Comparison of ENCODE assay signal across 9 cellular contexts in genomic region chr1:170168263-170168662, GRCh38.
DNase-seq lines count a peak whose midpoint lies in the region; ATAC-seq, FAIRE-seq and TF ChIP-seq lines count a peak whose summit lies in the region.
"Had no signal": no experiment of that assay in that cellular context is flagged by ENCODE, and none has a peak within 500 bp of the region (broad histone marks: within the 10 kb centered on the region; RNA-seq: fewer than 3 reads in every experiment).

No MANE protein-coding gene starts in this region.

- TF ChIP-seq POLR2A in H54 (IDR thresholded peaks at IDR 0.05; ENCODE audit: low read depth, low read length), result no peak

- H3K79me2 ChIP-seq in ACC112 (ENCODE audit: control insufficient read depth, insufficient read depth, low read length, unreplicated experiment), result no peaks in the 10 kb centered on the region

- ATAC-seq in HG02678 (IDR thresholded peaks at IDR 0.05; ENCODE audit: unreplicated experiment), result no peak
- no peak for ATAC-seq in GM18502 (IDR thresholded peaks at IDR 0.05; ENCODE audit: poor library complexity, unreplicated experiment)
- no peak for ATAC-seq in HG03159 (IDR thresholded peaks at IDR 0.05; ENCODE audit: unreplicated experiment)

- no peak for TF ChIP-seq CTCF in foreskin fibroblast (IDR thresholded peaks at IDR 0.05; ENCODE audit: low read depth, low read length)

- DNase-seq in H54 (ENCODE audit: insufficient read length, low spot score) (peak; percentile 3), SHP77 treated with DMSO at 0.1 percent for 48 hours (lab: John Stamatoyannopoulos, UW) (peak; percentile 69), foreskin fibroblast (peak; percentile 28 to 66), D341Med (ENCODE audit: low spot score) (no peak)
- DNase-seq: Peyer's patch had no signal

- peaks cover under 1% of the 10 kb centered on the region for H3K4me1 ChIP-seq in ACC112 (ENCODE audit: control insufficient read depth, insufficient read depth, low read length, unreplicated experiment)
- H3K4me1 ChIP-seq: Peyer's patch had no signal

- peak; percentile 68 for FAIRE-seq in H54 (lab: Jason Lieb, UNC)

- peak overlapping the region; percentile 95 for H2AFZ ChIP-seq in ACC112 (ENCODE audit: low read length, unreplicated experiment)

- H3K36me3 ChIP-seq in ACC112 (ENCODE audit: insufficient read depth, low read length), result no peaks in the 10 kb centered on the region
- H3K36me3 ChIP-seq: Peyer's patch had no signal

- H3K27me3 ChIP-seq in ACC112 (ENCODE audit: insufficient read depth, low read length), result no peaks in the 10 kb centered on the region
- H3K27me3 ChIP-seq: Peyer's patch had no signal

- peak overlapping the region; percentile 25; the same call in 1 of the 2 replicates for H3K27ac ChIP-seq in ACC112 (ENCODE audit: low read depth, low read length)
- H3K27ac ChIP-seq: Peyer's patch had no signal

- peak overlapping the region; percentile 68 for H3K4me3 ChIP-seq in ACC112 (ENCODE audit: low read depth, low read length)
- peak overlapping the region in 1 of 2 donors; percentile 14 for H3K4me3 ChIP-seq in foreskin fibroblast (ENCODE audit: low read depth in 1 of 2, low read length in 2 of 2)
- H3K4me3 ChIP-seq: Peyer's patch had no signal
